In the genomic region with DNA sequence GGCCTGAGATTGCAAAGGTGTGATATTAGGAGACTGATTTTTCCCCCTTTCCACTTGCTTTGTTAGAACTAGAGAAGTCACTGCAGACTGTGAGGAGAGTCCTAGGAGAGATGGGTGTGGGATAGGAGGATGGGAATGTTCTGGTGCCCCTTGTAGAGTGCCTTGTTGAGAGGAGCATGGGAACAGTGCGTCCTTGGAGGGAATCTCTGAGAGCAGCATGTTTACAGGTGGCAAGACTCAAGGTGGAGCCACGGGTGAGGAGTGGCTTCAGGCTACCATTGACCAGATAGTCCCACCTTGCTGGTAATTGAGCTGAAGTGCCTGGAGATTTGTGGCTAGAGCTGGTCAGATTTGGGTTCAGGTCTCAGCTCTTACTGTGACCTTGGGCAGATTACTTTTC, we compare ENCODE assay signal across 1 cellular context.
TF ChIP-seq lines count a peak whose summit lies in the region.

No MANE protein-coding gene starts in this region.

TF ChIP-seq in WTC11, 78 proteins besides CTCF, POLR2A, EP300 and RAD21 (continued from another document):
- TF ChIP-seq, protein P1, sequence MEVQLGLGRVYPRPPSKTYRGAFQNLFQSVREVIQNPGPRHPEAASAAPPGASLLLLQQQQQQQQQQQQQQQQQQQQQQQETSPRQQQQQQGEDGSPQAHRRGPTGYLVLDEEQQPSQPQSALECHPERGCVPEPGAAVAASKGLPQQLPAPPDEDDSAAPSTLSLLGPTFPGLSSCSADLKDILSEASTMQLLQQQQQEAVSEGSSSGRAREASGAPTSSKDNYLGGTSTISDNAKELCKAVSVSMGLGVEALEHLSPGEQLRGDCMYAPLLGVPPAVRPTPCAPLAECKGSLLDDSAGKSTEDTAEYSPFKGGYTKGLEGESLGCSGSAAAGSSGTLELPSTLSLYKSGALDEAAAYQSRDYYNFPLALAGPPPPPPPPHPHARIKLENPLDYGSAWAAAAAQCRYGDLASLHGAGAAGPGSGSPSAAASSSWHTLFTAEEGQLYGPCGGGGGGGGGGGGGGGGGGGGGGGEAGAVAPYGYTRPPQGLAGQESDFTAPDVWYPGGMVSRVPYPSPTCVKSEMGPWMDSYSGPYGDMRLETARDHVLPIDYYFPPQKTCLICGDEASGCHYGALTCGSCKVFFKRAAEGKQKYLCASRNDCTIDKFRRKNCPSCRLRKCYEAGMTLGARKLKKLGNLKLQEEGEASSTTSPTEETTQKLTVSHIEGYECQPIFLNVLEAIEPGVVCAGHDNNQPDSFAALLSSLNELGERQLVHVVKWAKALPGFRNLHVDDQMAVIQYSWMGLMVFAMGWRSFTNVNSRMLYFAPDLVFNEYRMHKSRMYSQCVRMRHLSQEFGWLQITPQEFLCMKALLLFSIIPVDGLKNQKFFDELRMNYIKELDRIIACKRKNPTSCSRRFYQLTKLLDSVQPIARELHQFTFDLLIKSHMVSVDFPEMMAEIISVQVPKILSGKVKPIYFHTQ (CRISPR knock-in tag; IDR thresholded peaks at IDR 0.05), result no peak
- TF ChIP-seq ZNF396 (CRISPR knock-in tag; IDR thresholded peaks at IDR 0.05; ENCODE audit: borderline replicate concordance), result no peak
- TF ChIP-seq, protein P2, sequence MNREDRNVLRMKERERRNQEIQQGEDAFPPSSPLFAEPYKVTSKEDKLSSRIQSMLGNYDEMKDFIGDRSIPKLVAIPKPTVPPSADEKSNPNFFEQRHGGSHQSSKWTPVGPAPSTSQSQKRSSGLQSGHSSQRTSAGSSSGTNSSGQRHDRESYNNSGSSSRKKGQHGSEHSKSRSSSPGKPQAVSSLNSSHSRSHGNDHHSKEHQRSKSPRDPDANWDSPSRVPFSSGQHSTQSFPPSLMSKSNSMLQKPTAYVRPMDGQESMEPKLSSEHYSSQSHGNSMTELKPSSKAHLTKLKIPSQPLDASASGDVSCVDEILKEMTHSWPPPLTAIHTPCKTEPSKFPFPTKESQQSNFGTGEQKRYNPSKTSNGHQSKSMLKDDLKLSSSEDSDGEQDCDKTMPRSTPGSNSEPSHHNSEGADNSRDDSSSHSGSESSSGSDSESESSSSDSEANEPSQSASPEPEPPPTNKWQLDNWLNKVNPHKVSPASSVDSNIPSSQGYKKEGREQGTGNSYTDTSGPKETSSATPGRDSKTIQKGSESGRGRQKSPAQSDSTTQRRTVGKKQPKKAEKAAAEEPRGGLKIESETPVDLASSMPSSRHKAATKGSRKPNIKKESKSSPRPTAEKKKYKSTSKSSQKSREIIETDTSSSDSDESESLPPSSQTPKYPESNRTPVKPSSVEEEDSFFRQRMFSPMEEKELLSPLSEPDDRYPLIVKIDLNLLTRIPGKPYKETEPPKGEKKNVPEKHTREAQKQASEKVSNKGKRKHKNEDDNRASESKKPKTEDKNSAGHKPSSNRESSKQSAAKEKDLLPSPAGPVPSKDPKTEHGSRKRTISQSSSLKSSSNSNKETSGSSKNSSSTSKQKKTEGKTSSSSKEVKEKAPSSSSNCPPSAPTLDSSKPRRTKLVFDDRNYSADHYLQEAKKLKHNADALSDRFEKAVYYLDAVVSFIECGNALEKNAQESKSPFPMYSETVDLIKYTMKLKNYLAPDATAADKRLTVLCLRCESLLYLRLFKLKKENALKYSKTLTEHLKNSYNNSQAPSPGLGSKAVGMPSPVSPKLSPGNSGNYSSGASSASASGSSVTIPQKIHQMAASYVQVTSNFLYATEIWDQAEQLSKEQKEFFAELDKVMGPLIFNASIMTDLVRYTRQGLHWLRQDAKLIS (CRISPR knock-in tag; IDR thresholded peaks at IDR 0.05; ENCODE audit: borderline replicate concordance), result no peak
- no peak for TF ChIP-seq ZNF232 (CRISPR knock-in tag; IDR thresholded peaks at IDR 0.05)
- TF ChIP-seq, protein P3, sequence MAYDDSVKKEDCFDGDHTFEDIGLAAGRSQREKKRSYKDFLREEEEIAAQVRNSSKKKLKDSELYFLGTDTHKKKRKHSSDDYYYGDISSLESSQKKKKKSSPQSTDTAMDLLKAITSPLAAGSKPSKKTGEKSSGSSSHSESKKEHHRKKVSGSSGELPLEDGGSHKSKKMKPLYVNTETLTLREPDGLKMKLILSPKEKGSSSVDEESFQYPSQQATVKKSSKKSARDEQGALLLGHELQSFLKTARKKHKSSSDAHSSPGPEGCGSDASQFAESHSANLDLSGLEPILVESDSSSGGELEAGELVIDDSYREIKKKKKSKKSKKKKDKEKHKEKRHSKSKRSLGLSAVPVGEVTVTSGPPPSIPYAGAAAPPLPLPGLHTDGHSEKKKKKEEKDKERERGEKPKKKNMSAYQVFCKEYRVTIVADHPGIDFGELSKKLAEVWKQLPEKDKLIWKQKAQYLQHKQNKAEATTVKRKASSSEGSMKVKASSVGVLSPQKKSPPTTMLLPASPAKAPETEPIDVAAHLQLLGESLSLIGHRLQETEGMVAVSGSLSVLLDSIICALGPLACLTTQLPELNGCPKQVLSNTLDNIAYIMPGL (CRISPR knock-in tag; IDR thresholded peaks at IDR 0.05), result no peak
- TF ChIP-seq CBFB (CRISPR knock-in tag; IDR thresholded peaks at IDR 0.05; ENCODE audit: low read depth), result no peak
- TF ChIP-seq ZNF512 (CRISPR knock-in tag; IDR thresholded peaks at IDR 0.05; ENCODE audit: borderline replicate concordance), result no peak
- TF ChIP-seq NR1H2 (CRISPR knock-in tag; IDR thresholded peaks at IDR 0.05), result no peak
- TF ChIP-seq EMX1 (CRISPR knock-in tag; IDR thresholded peaks at IDR 0.05), result no peak
- no peak for TF ChIP-seq IRF2 (CRISPR knock-in tag; IDR thresholded peaks at IDR 0.05; ENCODE audit: borderline replicate concordance, low read depth)
- TF ChIP-seq, protein P4, sequence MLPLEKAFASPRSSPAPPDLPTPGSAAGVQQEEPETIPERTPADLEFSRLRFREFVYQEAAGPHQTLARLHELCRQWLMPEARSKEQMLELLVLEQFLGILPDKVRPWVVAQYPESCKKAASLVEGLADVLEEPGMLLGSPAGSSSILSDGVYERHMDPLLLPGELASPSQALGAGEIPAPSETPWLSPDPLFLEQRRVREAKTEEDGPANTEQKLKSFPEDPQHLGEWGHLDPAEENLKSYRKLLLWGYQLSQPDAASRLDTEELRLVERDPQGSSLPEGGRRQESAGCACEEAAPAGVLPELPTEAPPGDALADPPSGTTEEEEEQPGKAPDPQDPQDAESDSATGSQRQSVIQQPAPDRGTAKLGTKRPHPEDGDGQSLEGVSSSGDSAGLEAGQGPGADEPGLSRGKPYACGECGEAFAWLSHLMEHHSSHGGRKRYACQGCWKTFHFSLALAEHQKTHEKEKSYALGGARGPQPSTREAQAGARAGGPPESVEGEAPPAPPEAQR (CRISPR knock-in tag; IDR thresholded peaks at IDR 0.05), result no peak
- no peak for TF ChIP-seq OVOL2 (CRISPR knock-in tag; IDR thresholded peaks at IDR 0.05; ENCODE audit: borderline replicate concordance)
- TF ChIP-seq SOX15 (CRISPR knock-in tag; IDR thresholded peaks at IDR 0.05), result no peak
- TF ChIP-seq, protein P5, sequence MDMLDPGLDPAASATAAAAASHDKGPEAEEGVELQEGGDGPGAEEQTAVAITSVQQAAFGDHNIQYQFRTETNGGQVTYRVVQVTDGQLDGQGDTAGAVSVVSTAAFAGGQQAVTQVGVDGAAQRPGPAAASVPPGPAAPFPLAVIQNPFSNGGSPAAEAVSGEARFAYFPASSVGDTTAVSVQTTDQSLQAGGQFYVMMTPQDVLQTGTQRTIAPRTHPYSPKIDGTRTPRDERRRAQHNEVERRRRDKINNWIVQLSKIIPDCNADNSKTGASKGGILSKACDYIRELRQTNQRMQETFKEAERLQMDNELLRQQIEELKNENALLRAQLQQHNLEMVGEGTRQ (CRISPR knock-in tag; IDR thresholded peaks at IDR 0.05), result no peak
- TF ChIP-seq, protein P6, sequence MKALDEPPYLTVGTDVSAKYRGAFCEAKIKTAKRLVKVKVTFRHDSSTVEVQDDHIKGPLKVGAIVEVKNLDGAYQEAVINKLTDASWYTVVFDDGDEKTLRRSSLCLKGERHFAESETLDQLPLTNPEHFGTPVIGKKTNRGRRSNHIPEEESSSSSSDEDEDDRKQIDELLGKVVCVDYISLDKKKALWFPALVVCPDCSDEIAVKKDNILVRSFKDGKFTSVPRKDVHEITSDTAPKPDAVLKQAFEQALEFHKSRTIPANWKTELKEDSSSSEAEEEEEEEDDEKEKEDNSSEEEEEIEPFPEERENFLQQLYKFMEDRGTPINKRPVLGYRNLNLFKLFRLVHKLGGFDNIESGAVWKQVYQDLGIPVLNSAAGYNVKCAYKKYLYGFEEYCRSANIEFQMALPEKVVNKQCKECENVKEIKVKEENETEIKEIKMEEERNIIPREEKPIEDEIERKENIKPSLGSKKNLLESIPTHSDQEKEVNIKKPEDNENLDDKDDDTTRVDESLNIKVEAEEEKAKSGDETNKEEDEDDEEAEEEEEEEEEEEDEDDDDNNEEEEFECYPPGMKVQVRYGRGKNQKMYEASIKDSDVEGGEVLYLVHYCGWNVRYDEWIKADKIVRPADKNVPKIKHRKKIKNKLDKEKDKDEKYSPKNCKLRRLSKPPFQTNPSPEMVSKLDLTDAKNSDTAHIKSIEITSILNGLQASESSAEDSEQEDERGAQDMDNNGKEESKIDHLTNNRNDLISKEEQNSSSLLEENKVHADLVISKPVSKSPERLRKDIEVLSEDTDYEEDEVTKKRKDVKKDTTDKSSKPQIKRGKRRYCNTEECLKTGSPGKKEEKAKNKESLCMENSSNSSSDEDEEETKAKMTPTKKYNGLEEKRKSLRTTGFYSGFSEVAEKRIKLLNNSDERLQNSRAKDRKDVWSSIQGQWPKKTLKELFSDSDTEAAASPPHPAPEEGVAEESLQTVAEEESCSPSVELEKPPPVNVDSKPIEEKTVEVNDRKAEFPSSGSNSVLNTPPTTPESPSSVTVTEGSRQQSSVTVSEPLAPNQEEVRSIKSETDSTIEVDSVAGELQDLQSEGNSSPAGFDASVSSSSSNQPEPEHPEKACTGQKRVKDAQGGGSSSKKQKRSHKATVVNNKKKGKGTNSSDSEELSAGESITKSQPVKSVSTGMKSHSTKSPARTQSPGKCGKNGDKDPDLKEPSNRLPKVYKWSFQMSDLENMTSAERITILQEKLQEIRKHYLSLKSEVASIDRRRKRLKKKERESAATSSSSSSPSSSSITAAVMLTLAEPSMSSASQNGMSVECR (CRISPR knock-in tag; IDR thresholded peaks at IDR 0.05; ENCODE audit: borderline replicate concordance), result no peak
